In the genomic region with DNA sequence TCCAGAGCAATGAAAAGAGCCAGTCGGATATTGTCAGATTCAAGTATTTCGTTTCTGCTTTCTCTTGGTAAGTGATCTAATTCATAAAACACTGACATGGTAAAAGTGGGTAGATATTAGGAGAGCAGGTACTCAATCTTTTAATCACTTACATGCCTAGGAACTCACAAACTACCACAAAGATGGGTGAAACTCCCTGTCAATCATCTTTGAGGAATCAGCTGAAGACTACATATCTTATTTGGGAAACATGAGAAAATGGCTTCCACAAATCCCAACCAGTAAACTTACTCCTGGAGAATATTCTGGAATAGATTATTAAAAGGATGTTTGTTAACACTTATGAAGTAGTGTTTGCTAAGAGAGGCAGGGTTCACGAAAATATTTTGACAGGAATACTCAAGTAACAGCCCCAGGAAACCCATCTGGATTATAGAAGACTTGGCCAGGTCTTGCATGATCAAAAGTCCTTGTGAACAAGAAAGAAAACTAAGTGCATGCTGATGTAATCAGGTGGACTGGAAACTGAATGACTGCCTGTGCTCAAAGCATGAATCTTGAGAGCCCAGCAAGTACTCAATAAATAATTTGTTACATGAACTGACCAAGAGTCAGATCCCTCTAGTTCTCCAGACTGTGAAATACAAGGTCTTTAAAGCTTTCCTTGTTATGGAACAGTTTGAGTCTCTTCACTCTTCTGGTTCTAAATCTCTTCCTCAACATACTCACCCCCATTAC, we compare ENCODE assay signal across 21 cellular contexts. TPM values are rescaled to one million over a fixed set of nuclear protein-coding genes. Genes with fewer than 3 reads are reported as not detected.
DNase-seq lines count a peak whose midpoint lies in the region; ATAC-seq, FAIRE-seq and TF ChIP-seq lines count a peak whose summit lies in the region.
"Had no signal": no experiment of that assay in that cellular context is flagged by ENCODE, and none has a peak within 500 bp of the region (broad histone marks: within the 10 kb centered on the region; RNA-seq: fewer than 3 reads in every experiment).

No MANE protein-coding gene starts in this region.

- TF ChIP-seq POLR2A in H1 (IDR thresholded peaks at IDR 0.05; ENCODE audit: control extremely low read depth in 1 of 2, low read depth in 2 of 2, low read length in 2 of 2): no peak

- 92% methylated on average over 3 of the region's 3 CpGs; no CpG with 5 or more reads in 1 of the 2 experiments for WGBS in H1 (ENCODE audit: extremely low coverage in 1 of 2, insufficient coverage in 1 of 2, insufficient read length in 1 of 2, insufficient replicate concordance in 2 of 2, low coverage in 1 of 2, low lambda C conversion rate in 2 of 2, missing lambda C conversion rate in 1 of 2), 2 experiments

- H3K4ac ChIP-seq in H1 (replicated peaks; ENCODE audit: insufficient read length, low read depth, low read length): no peak overlapping the region

- H4K20me1 ChIP-seq in H1 (replicated peaks in 1 of 2; ENCODE audit: control insufficient read depth in 1 of 2, insufficient read depth in 2 of 2, low read length in 2 of 2): peaks cover 0 to 4% of the 10 kb centered on the region in 2 experiments

- POLR2A ChIA-PET in H1 (lab: Charles Lee; ENCODE audit: partially characterized antibody): interaction anchor here (1.3 kb wide), 1 partner anchor 9 kb away, joined by 5 read pairs; no protein-coding TSS in a partner anchor

- no peak overlapping the region for H4K91ac ChIP-seq in H1 (replicated peaks; ENCODE audit: insufficient read length, low read length)

- H3K4me2 ChIP-seq in H1 (ENCODE audit: insufficient read depth in 1 of 2, low read depth in 2 of 2, low read length in 2 of 2): no peak overlapping the region

- no peak overlapping the region for H3K4me3 ChIP-seq in H1 (ENCODE audit: extremely low read depth in 1 of 4, insufficient read depth in 2 of 4, low read depth in 3 of 4, low read length in 4 of 4)
- no peak overlapping the region for H3K4me3 ChIP-seq in upper lobe of right lung

- FAIRE-seq in HTR-8/SVneo (lab: Jason Lieb, UNC): peak; percentile 42
- FAIRE-seq in H1 (lab: Jason Lieb, UNC): no peak
- FAIRE-seq: GM12891, GM18507 had no signal

- no peak overlapping the region for H2AK5ac ChIP-seq in H1 (ENCODE audit: low read depth, low read length)

- H4K5ac ChIP-seq in H1 (ENCODE audit: insufficient read length, low read depth, low read length): no peak overlapping the region

- H3K23ac ChIP-seq in H1 (ENCODE audit: insufficient read length): no peak overlapping the region

- no peak overlapping the region for H2BK20ac ChIP-seq in H1 (ENCODE audit: low read length)

- no peak for TF ChIP-seq RAD21 in H1 (IDR thresholded peaks at IDR 0.05 in 1 of 2, conservative IDR thresholded peaks at IDR 0.05 in 1 of 2; ENCODE audit: low read depth in 2 of 2, low read length in 2 of 2)

- DNase-seq in activated naive CD4-positive, alpha-beta T cell treated with anti-CD3 and anti-CD28 coated beads for 36 hours: no peak
- DNase-seq in HTR-8/SVneo (ENCODE audit: insufficient read length, low spot score): no peak
- no peak for DNase-seq in H1 (ENCODE audit: low read depth in 1 of 2, low spot score in 2 of 2)
- no peak for DNase-seq in upper lobe of right lung
- no peak for DNase-seq in activated CD8-positive, alpha-beta memory T cell treated with anti-CD3 and anti-CD28 coated beads, Interleukin-2, amount 50 U/mL, for 4 hours
- DNase-seq: C1 segment of cervical spinal cord; CD8-positive, alpha-beta memory T cell; MM.1S; NCI-H1092; NCI-H146; NCI-H2081 treated with DMSO at 0.1 percent for 48 hours; NCI-H2227 treated with DMSO at 0.1 percent for 48 hours; NCI-H510A treated with DMSO at 0.1 percent for 48 hours; NCI-H774; Right ventricle myocardium superior had no signal

- ATAC-seq in upper lobe of right lung (peak; percentile 36), GM18519 (IDR thresholded peaks at IDR 0.05; ENCODE audit: low FRiP score, unreplicated experiment) (no peak)

- TF ChIP-seq EP300 in H1 (IDR thresholded peaks at IDR 0.05; ENCODE audit: borderline replicate concordance in 1 of 2, low read depth in 2 of 2, low read length in 2 of 2): no peak

- H3K4me1 ChIP-seq in H1 (replicated peaks in 1 of 4; ENCODE audit: control insufficient read depth in 3 of 4, insufficient read depth in 4 of 4, low read length in 3 of 4) (no peaks in the 10 kb centered on the region), upper lobe of right lung (no peaks in the 10 kb centered on the region)

- no peak overlapping the region; a peak in 2 of 7 replicates for H3K9ac ChIP-seq in H1 (replicated peaks in 1 of 4; ENCODE audit: extremely low read depth in 1 of 4, low read depth in 3 of 4, low read length in 3 of 4)

- H3K27ac Mint-ChIP-seq in activated naive CD4-positive, alpha-beta T cell treated with anti-CD3 and anti-CD28 coated beads, Interleukin-2, amount 50 U/mL, for 24 hours: peak overlapping the region; percentile 68
- H3K27ac Mint-ChIP-seq in activated naive CD4-positive, alpha-beta T cell treated with anti-CD3 and anti-CD28 coated beads for 36 hours: no peak overlapping the region
- H3K27ac Mint-ChIP-seq: IgD-negative memory B cell had no signal

- CTCF ChIA-PET in activated naive CD4-positive, alpha-beta T cell treated with anti-CD3 and anti-CD28 coated beads for 36 hours (lab: Charles Lee): interaction anchor here (0.9 kb wide), 1 partner anchor 14 kb away, joined by 3 read pairs; no protein-coding TSS in a partner anchor
- CTCF ChIA-PET in H1 (lab: Charles Lee; ENCODE audit: partially characterized antibody): interaction anchor here (0.6 to 3.2 kb wide), 2 partner anchors 20 to 59 kb away, joined by 3 to 12 read pairs; no protein-coding TSS in a partner anchor

- no peaks in the 10 kb centered on the region for H3K27me3 Mint-ChIP-seq in activated naive CD4-positive, alpha-beta T cell treated with anti-CD3 and anti-CD28 coated beads, Interleukin-2, amount 50 U/mL, for 24 hours
- H3K27me3 Mint-ChIP-seq in activated naive CD4-positive, alpha-beta T cell treated with anti-CD3 and anti-CD28 coated beads for 36 hours (ENCODE audit: low read depth): no peaks in the 10 kb centered on the region
- H3K27me3 Mint-ChIP-seq: CD8-positive, alpha-beta memory T cell; IgD-negative memory B cell had no signal

- peaks cover 7% of the 10 kb centered on the region for H3K36me3 Mint-ChIP-seq in activated naive CD4-positive, alpha-beta T cell treated with anti-CD3 and anti-CD28 coated beads, Interleukin-2, amount 50 U/mL, for 24 hours
- H3K36me3 Mint-ChIP-seq in activated naive CD4-positive, alpha-beta T cell treated with anti-CD3 and anti-CD28 coated beads for 36 hours (ENCODE audit: low read depth): peaks cover 25% of the 10 kb centered on the region
- H3K36me3 Mint-ChIP-seq: IgD-negative memory B cell had no signal

- H3K9me3 ChIP-seq in H1 (ENCODE audit: insufficient read depth in 2 of 2, low read depth in 1 of 2, low read length in 1 of 2) (no peaks in the 10 kb centered on the region), upper lobe of right lung (no peaks in the 10 kb centered on the region)

- H4K8ac ChIP-seq in H1 (ENCODE audit: extremely low read depth, insufficient read depth, low read length): no peak overlapping the region

- TF ChIP-seq CTCF in H1 (IDR thresholded peaks at IDR 0.05; ENCODE audit: control extremely low read depth in 1 of 3, insufficient read depth in 1 of 3, low read depth in 1 of 3, low read length in 3 of 3): no peak
- TF ChIP-seq CTCF in upper lobe of right lung (IDR thresholded peaks at IDR 0.05): no peak

- H2AFZ ChIP-seq in H1 (ENCODE audit: low read length): no peak overlapping the region

- 0 out of 2 replicates have a peak, but pooled peaks cover 2% of the 10 kb centered on the region for H3K79me1 ChIP-seq in H1 (ENCODE audit: low read depth, low read length)

- H3K4me1 Mint-ChIP-seq in activated naive CD4-positive, alpha-beta T cell treated with anti-CD3 and anti-CD28 coated beads, Interleukin-2, amount 50 U/mL, for 24 hours: peaks cover 18% of the 10 kb centered on the region
- H3K4me1 Mint-ChIP-seq in activated naive CD4-positive, alpha-beta T cell treated with anti-CD3 and anti-CD28 coated beads for 36 hours (ENCODE audit: low read depth): peaks cover 34% of the 10 kb centered on the region

- H2BK5ac ChIP-seq in H1 (ENCODE audit: low read depth, low read length): no peak overlapping the region

- no peak overlapping the region for H2BK15ac ChIP-seq in H1 (ENCODE audit: low read length)

- H3K27me3 ChIP-seq in H1 (replicated peaks in 1 of 4; ENCODE audit: control insufficient read depth in 3 of 4, extremely low read depth in 1 of 4, insufficient read depth in 3 of 4, low read length in 3 of 4) (no peaks in the 10 kb centered on the region), upper lobe of right lung (no peaks in the 10 kb centered on the region)

- no peaks in the 10 kb centered on the region for H3K23me2 ChIP-seq in H1 (ENCODE audit: low read depth, low read length)

- peaks cover 0 to 11% of the 10 kb centered on the region in 2 experiments; a peak in 2 of 4 replicates for H3K79me2 ChIP-seq in H1 (ENCODE audit: control insufficient read depth in 1 of 2, insufficient read depth in 2 of 2, low read length in 2 of 2)

- no peak overlapping the region for H3K4me3 Mint-ChIP-seq in activated naive CD4-positive, alpha-beta T cell treated with anti-CD3 and anti-CD28 coated beads, Interleukin-2, amount 50 U/mL, for 24 hours
- H3K4me3 Mint-ChIP-seq in activated naive CD4-positive, alpha-beta T cell treated with anti-CD3 and anti-CD28 coated beads for 36 hours: no peak overlapping the region
- H3K4me3 Mint-ChIP-seq: CD8-positive, alpha-beta memory T cell; IgD-negative memory B cell had no signal

- H3K36me3 ChIP-seq in H1 (ENCODE audit: control insufficient read depth in 2 of 4, insufficient read depth in 4 of 4, low read length in 3 of 4) (peaks cover 6 to 54% (median 26%) of the 10 kb centered on the region in 4 experiments; a peak in 7 of 8 replicates), upper lobe of right lung (peaks cover 52% of the 10 kb centered on the region)

- H2BK12ac ChIP-seq in H1 (ENCODE audit: low read depth, low read length): no peak overlapping the region

- no peak overlapping the region for H2BK120ac ChIP-seq in H1 (replicated peaks; ENCODE audit: low read depth, low read length)

- no peaks in the 10 kb centered on the region for H3K9me3 Mint-ChIP-seq in activated naive CD4-positive, alpha-beta T cell treated with anti-CD3 and anti-CD28 coated beads, Interleukin-2, amount 50 U/mL, for 24 hours
- no peaks in the 10 kb centered on the region for H3K9me3 Mint-ChIP-seq in activated naive CD4-positive, alpha-beta T cell treated with anti-CD3 and anti-CD28 coated beads for 36 hours
- H3K9me3 Mint-ChIP-seq: CD8-positive, alpha-beta memory T cell; IgD-negative memory B cell had no signal

- H3K56ac ChIP-seq in H1 (replicated peaks; ENCODE audit: insufficient read length, low read depth, low read length): no peak overlapping the region

- intact Hi-C loops in activated naive CD4-positive, alpha-beta T cell treated with anti-CD3 and anti-CD28 coated beads for 36 hours (cut with micrococcal nuclease): no loop called here
- intact Hi-C loops in upper lobe of right lung (cut with DNase I): no loop called here

- H3K27ac ChIP-seq in H1 (ENCODE audit: low read depth, low read length) (0 out of 2 replicates have a peak overlapping the region, but pooled peaks have one; percentile 4), upper lobe of right lung (no peak overlapping the region)
- H3K27ac ChIP-seq: HL-60 had no signal

- no peak overlapping the region for H3K18ac ChIP-seq in H1 (ENCODE audit: extremely low read depth, low read length)

- no peak overlapping the region for H3K14ac ChIP-seq in H1 (ENCODE audit: insufficient read length)

RNA-seq across cellular contexts. Expression of a gene that starts 15.5 kb away (rescaled TPM):
- total RNA-seq in activated naive CD4-positive, alpha-beta T cell treated with anti-CD3 and anti-CD28 coated beads for 36 hours: 10 to 100 TPM; 68.1 to 78.4 TPM
- 118 and 119 TPM in 2 replicates for total RNA-seq in H1 (2021; fragmentation: NEBNext Ultra II Directional; extraction: Animal tissue kit (Norgen Biotek cat#: 25700))
- 234 and 333 TPM in 2 replicates for polyA plus RNA-seq in H1 (2011; rRNA removed)
- polyA plus RNA-seq in H1 (2011; cell fraction: cytosol; rRNA removed): 230 TPM
- 84.1 TPM for polyA plus RNA-seq in H1 (2011; cell fraction: nucleus; rRNA removed)
- 91.6 to 126 TPM (median 105 TPM) in 4 replicates for polyA plus RNA-seq in H1 (2012, experiment 1 of 2)
- polyA plus RNA-seq in H1 (2012, experiment 2 of 2): 33.4 TPM
- polyA plus RNA-seq in H1 (2013, experiment 1 of 2): 170 TPM
- polyA plus RNA-seq in H1 (2013, experiment 2 of 2): 202 TPM
- polyA minus RNA-seq in H1 (2011; rRNA and poly(A)+ RNA removed): 240 and 302 TPM in 2 replicates
- polyA minus RNA-seq in H1 (2011; cell fraction: cytosol; rRNA and poly(A)+ RNA removed): 110 TPM
- 76.1 TPM for polyA minus RNA-seq in H1 (2011; cell fraction: nucleus; rRNA and poly(A)+ RNA removed)
- total RNA-seq in upper lobe of right lung: 94.0 TPM

RNA-seq across cellular contexts. Expression of a gene that starts 28.9 kb away (rescaled TPM):
- 100 to 1,000 TPM in 1 of 2 experiments, 10 to 100 TPM in 1; 96.5 to 101 TPM for total RNA-seq in activated naive CD4-positive, alpha-beta T cell treated with anti-CD3 and anti-CD28 coated beads for 36 hours
- 41.5 and 48.3 TPM in 2 replicates for total RNA-seq in H1 (2021; fragmentation: NEBNext Ultra II Directional; extraction: Animal tissue kit (Norgen Biotek cat#: 25700))
- 25.4 and 43.5 TPM in 2 replicates for polyA plus RNA-seq in H1 (2011; rRNA removed)
- 45.7 TPM for polyA plus RNA-seq in H1 (2011; cell fraction: cytosol; rRNA removed)
- polyA plus RNA-seq in H1 (2011; cell fraction: nucleus; rRNA removed): 10.7 TPM
- polyA plus RNA-seq in H1 (2012, experiment 1 of 2): 26.3 to 34.7 TPM (median 32.0 TPM) in 4 replicates
- polyA plus RNA-seq in H1 (2012, experiment 2 of 2): 15.1 TPM
- polyA plus RNA-seq in H1 (2013, experiment 1 of 2): 96.1 TPM
- 92.4 TPM for polyA plus RNA-seq in H1 (2013, experiment 2 of 2)
- polyA minus RNA-seq in H1 (2011; rRNA and poly(A)+ RNA removed): 16.3 and 28.1 TPM in 2 replicates
- polyA minus RNA-seq in H1 (2011; cell fraction: cytosol; rRNA and poly(A)+ RNA removed): 16.1 TPM
- polyA minus RNA-seq in H1 (2011; cell fraction: nucleus; rRNA and poly(A)+ RNA removed): 16.6 TPM
- 1.5 TPM for total RNA-seq in upper lobe of right lung
- polyA plus RNA-seq: IgD-negative memory B cell had no signal

Comparison
In these comparisons a context has a peak if more than half of its experiments do, and no peak if none do; other contexts are left out.
1. RNA of a gene that starts 28.9 kb away (total RNA-seq): 96.5 to 101 TPM in activated naive CD4-positive, alpha-beta T cell treated with anti-CD3 and anti-CD28 coated beads for 36 hours and 41.5 to 48.3 TPM in H1; 1.5 TPM in upper lobe of right lung (single experiment); every median in the first group is over 10 times any median in the second.